23 cellular contexts compared by ENCODE assay signal in the genomic region with DNA sequence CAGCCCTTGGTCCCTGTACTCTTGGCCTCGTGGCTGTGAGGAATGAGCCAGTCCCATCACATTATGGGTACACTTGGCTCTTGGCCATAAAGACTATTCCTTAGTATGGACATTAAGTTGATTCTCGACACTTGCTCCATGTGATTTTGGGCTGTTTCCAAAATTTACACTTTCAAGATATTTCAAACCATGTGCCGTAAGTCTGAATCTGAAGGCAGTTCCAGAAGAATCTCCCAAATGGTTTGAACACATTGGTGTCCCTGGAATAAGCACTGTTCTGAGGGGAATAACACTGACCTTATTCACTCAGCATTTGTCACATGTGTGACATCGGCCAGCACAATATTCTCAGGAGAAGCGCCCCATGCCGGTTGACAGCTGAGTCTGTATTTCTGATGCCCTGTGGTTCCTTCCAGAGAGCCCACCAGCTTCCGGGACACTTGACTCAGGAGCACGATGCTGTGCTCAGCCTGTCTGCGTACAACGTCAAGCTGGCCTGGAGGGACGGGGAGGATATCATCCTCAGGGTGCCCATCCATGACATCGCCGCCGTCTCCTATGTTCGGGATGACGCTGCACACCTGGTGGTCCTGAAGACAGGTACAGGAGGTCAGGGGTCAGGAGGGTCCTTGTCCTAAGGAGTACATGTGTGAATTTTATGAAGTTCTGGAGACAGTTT. TPM values are rescaled to one million over a fixed set of nuclear protein-coding genes. Genes with fewer than 3 reads are reported as not detected.
DNase-seq lines count a peak whose midpoint lies in the region; ATAC-seq, FAIRE-seq and TF ChIP-seq lines count a peak whose summit lies in the region.
"Had no signal": no experiment of that assay in that cellular context is flagged by ENCODE, and none has a peak within 500 bp of the region (broad histone marks: within the 10 kb centered on the region; RNA-seq: fewer than 3 reads in every experiment).

No MANE protein-coding gene starts in this region.

- TF ChIP-seq CTCF in HepG2 (CRISPR knock-in tag; IDR thresholded peaks at IDR 0.05), result no peak
- TF ChIP-seq CTCF in right lobe of liver (IDR thresholded peaks at IDR 0.05), result no peak
- TF ChIP-seq CTCF in natural killer cell (IDR thresholded peaks at IDR 0.05), result no peak

- ATAC-seq in HepG2, result no peak
- no peak for ATAC-seq in right lobe of liver
- no peak for ATAC-seq in activated naive CD8-positive, alpha-beta T cell treated with anti-CD3 and anti-CD28 coated beads, Interleukin-2, amount 50 U/mL, for 24 hours
- ATAC-seq in natural killer cell, result no peak
- ATAC-seq: GM12878, HCT116, left lung had no signal

- CTCF ChIA-PET in HepG2 (lab: Yijun Ruan, JAX; ENCODE audit: low intra/inter-chr PET ratio, low total read pairs), result no interaction called here

- peak overlapping the region; percentile 21 for H3K27ac Mint-ChIP-seq in activated naive CD8-positive, alpha-beta T cell treated with anti-CD3 and anti-CD28 coated beads, Interleukin-2, amount 50 U/mL, for 24 hours
- H3K27ac Mint-ChIP-seq in natural killer cell, result peak overlapping the region; percentile 43 to 56
- H3K27ac Mint-ChIP-seq: type B pancreatic cell had no signal

- in situ Hi-C loops in HepG2 (cut with HindIII; ENCODE audit: extremely low pct_ligation_motif_present, low pct_unique_long_range_greater_than_20kb), result no loop called here

- H3K4me3 Mint-ChIP-seq in activated naive CD8-positive, alpha-beta T cell treated with anti-CD3 and anti-CD28 coated beads, Interleukin-2, amount 50 U/mL, for 24 hours, result no peak overlapping the region
- no peak overlapping the region for H3K4me3 Mint-ChIP-seq in natural killer cell
- H3K4me3 Mint-ChIP-seq: type B pancreatic cell had no signal

- no peaks in the 10 kb centered on the region for H3K9me3 Mint-ChIP-seq in activated naive CD8-positive, alpha-beta T cell treated with anti-CD3 and anti-CD28 coated beads, Interleukin-2, amount 50 U/mL, for 24 hours
- H3K9me3 Mint-ChIP-seq in natural killer cell, result no peaks in the 10 kb centered on the region
- H3K9me3 Mint-ChIP-seq: type B pancreatic cell had no signal

- POLR2A ChIA-PET in HepG2 (lab: Yijun Ruan, JAX), result no interaction called here

- TF ChIP-seq POLR2A in HepG2 (IDR thresholded peaks at IDR 0.05; ENCODE audit: insufficient read depth in 1 of 2, low read depth in 2 of 2, low read length in 2 of 2), result no peak
- TF ChIP-seq POLR2A in right lobe of liver (IDR thresholded peaks at IDR 0.05), result no peak

- peaks cover 25% of the 10 kb centered on the region for H3K36me3 Mint-ChIP-seq in activated naive CD8-positive, alpha-beta T cell treated with anti-CD3 and anti-CD28 coated beads, Interleukin-2, amount 50 U/mL, for 24 hours (ENCODE audit: low read depth)
- H3K36me3 Mint-ChIP-seq in natural killer cell, result no peaks in the 10 kb centered on the region

- H3K27me3 ChIP-seq in HepG2 (ENCODE audit: control insufficient read depth in 1 of 2, insufficient read depth in 2 of 2, low read length in 2 of 2) (no peaks in the 10 kb centered on the region), right lobe of liver (no peaks in the 10 kb centered on the region)
- H3K27me3 ChIP-seq: left lung had no signal

- H3K36me3 ChIP-seq in HepG2 (replicated peaks in 1 of 2; ENCODE audit: control insufficient read depth in 1 of 2, insufficient read depth in 2 of 2, low read length in 2 of 2) (peaks cover 3 to 23% of the 10 kb centered on the region in 2 experiments), right lobe of liver (peaks cover 0 to 31% (median 6%) of the 10 kb centered on the region in 4 donors)

- no peak for FAIRE-seq in HepG2 (lab: Jason Lieb, UNC)
- FAIRE-seq: GM12878, small intestine had no signal

- H3K4me1 Mint-ChIP-seq in activated naive CD8-positive, alpha-beta T cell treated with anti-CD3 and anti-CD28 coated beads, Interleukin-2, amount 50 U/mL, for 24 hours, result peaks cover 42% of the 10 kb centered on the region
- H3K4me1 Mint-ChIP-seq in natural killer cell, result peaks cover 58 to 84% of the 10 kb centered on the region in 2 donors

- H3K27ac ChIP-seq in HepG2 (ENCODE audit: extremely low read length, insufficient read depth, low read length) (no peak overlapping the region), right lobe of liver (no peak overlapping the region)
- H3K27ac ChIP-seq: C4-2B, left lung had no signal

- WGBS in HepG2 (ENCODE audit: low lambda C conversion rate), result over 99% methylated on average over 12 of the region's 16 CpGs
- WGBS in right lobe of liver (ENCODE audit: insufficient coverage, low coverage, low lambda C conversion rate, missing lambda C conversion rate), result 95% methylated on average over 4 of the region's 16 CpGs

- H3K4me3 ChIP-seq in HepG2 (replicated peaks in 1 of 3; ENCODE audit: insufficient read depth in 1 of 3, low read depth in 2 of 3, low read length in 3 of 3), result no peak overlapping the region
- no peak overlapping the region for H3K4me3 ChIP-seq in right lobe of liver
- H3K4me3 ChIP-seq: GM12878, left lung had no signal

- no peak for DNase-seq in HepG2 (ENCODE audit: low spot score)
- DNase-seq in right lobe of liver, result no peak
- no peak for DNase-seq in activated naive CD8-positive, alpha-beta T cell treated with anti-CD3 and anti-CD28 coated beads, Interleukin-2, amount 50 U/mL, for 24 hours
- no peak for DNase-seq in natural killer cell
- no peak for DNase-seq in NCI-H2081 treated with DMSO at 0.1 percent for 48 hours (lab: John Stamatoyannopoulos, UW)
- DNase-seq in islet precursor cell, result no peak
- no peak for DNase-seq in activated gamma-delta T cell (lab: John Stamatoyannopoulos, UW)
- DNase-seq: EL; hypothalamus; KG1; mesenchymal stem cell; NCI-H1436 treated with DMSO at 0.1 percent for 48 hours; occipital lobe; small intestine; stimulated activated CD4-positive, alpha-beta T cell treated with anti-CD3 and anti-CD28 coated beads, Interleukin-1b, Interleukin-23, amount 100 ng/mL, for 48 hours; stimulated activated CD8-positive, alpha-beta memory T cell treated with anti-CD3 and anti-CD28 coated beads, Interleukin-4, amount 100 ng/mL, for 48 hours; T-helper 1 cell had no signal

- H4K20me1 ChIP-seq in HepG2 (ENCODE audit: insufficient read depth, low read length), result no peaks in the 10 kb centered on the region

- H3K79me2 ChIP-seq in HepG2 (ENCODE audit: insufficient read depth, low read length), result no peaks in the 10 kb centered on the region

- H3K4me1 ChIP-seq in HepG2 (ENCODE audit: insufficient read depth, low read length) (no peaks in the 10 kb centered on the region), right lobe of liver (no peaks in the 10 kb centered on the region)

- no peak for TF ChIP-seq RAD21 in HepG2 (CRISPR knock-in tag; IDR thresholded peaks at IDR 0.05)

- no peaks in the 10 kb centered on the region for H3K27me3 Mint-ChIP-seq in activated naive CD8-positive, alpha-beta T cell treated with anti-CD3 and anti-CD28 coated beads, Interleukin-2, amount 50 U/mL, for 24 hours
- no peaks in the 10 kb centered on the region for H3K27me3 Mint-ChIP-seq in natural killer cell (ENCODE audit: low read depth in 2 of 2)
- H3K27me3 Mint-ChIP-seq: type B pancreatic cell had no signal

- H3K9me3 ChIP-seq in HepG2 (ENCODE audit: low read length) (no peaks in the 10 kb centered on the region), right lobe of liver (no peaks in the 10 kb centered on the region)
- H3K9me3 ChIP-seq: left lung had no signal

- no peak overlapping the region for H2AFZ ChIP-seq in HepG2 (ENCODE audit: low read length)

- TF ChIP-seq EP300 in HepG2 (IDR thresholded peaks at IDR 0.05; ENCODE audit: low read depth in 2 of 2, low read length in 2 of 2), result no peak
- no peak for TF ChIP-seq EP300 in HepG2 (CRISPR knock-in tag; IDR thresholded peaks at IDR 0.05; ENCODE audit: borderline replicate concordance)

- no peak overlapping the region for H3K4me2 ChIP-seq in HepG2 (ENCODE audit: low read depth, low read length)

- BruUV-seq in HepG2 (replicated peaks; lab: Mats Ljungman, UMichigan), result no TSS peak

- H3K9ac ChIP-seq in HepG2 (ENCODE audit: insufficient read depth, low read depth, low read length), result no peak overlapping the region

- intact Hi-C loops in HepG2 (cut with micrococcal nuclease; ENCODE audit: unreplicated experiment), result no loop called here
- intact Hi-C loops in right lobe of liver (cut with DNase I), result no loop called here
- intact Hi-C loops in natural killer cell (cut with micrococcal nuclease), result no loop called here

RNA-seq across cellular contexts. Expression of gene NACAD, which starts 24.6 kb away (rescaled TPM):
- total RNA-seq in HepG2 (2016; rRNA removed; fragmentation: Illumina TruSeq; extraction: Trizol) (0.08 TPM in 1 of 2 replicates, not detected in the other), right lobe of liver (under 1 TPM in 5 of 6 experiments, not detected in 1; 0.09 to 0.42 (median 0.12) TPM), natural killer cell (1 to 10 TPM in 1 of 3 donors, under 1 TPM in 2; 0.75 to 1.7 (median 0.78) TPM)
- not detected in 2 replicates for total RNA-seq in HepG2 (2016; cell fraction: cytosol; rRNA removed; fragmentation: Illumina TruSeq; extraction: Trizol; ENCODE audit: low read depth)
- total RNA-seq in HepG2 (2016; cell fraction: insoluble cytoplasmic fraction; rRNA removed; fragmentation: Illumina TruSeq; extraction: Trizol), result 0.02 and 0.07 TPM in 2 replicates
- not detected in 2 replicates for total RNA-seq in HepG2 (2016; cell fraction: membrane; rRNA removed; fragmentation: Illumina TruSeq; extraction: Trizol)
- total RNA-seq in HepG2 (2016; cell fraction: nucleus; rRNA removed; fragmentation: Illumina TruSeq; extraction: Trizol), result not detected in 2 replicates
- 0.04 and 0.07 TPM in 2 replicates for polyA plus RNA-seq in HepG2 (2011; rRNA removed)
- 0.04 and 0.06 TPM in 2 replicates for polyA plus RNA-seq in HepG2 (2011; cell fraction: cytosol; rRNA removed)
- polyA plus RNA-seq in HepG2 (2011; cell fraction: nucleus; rRNA removed), result 0.45 and 0.54 TPM in 2 replicates
- 0.54 and 0.63 TPM in 2 replicates for polyA plus RNA-seq in HepG2 (2012)
- not detected in 2 replicates for polyA plus RNA-seq in HepG2 (2016; cell fraction: cytosol; fragmentation: Illumina TruSeq; extraction: Trizol; ENCODE audit: low read depth)
- polyA plus RNA-seq in HepG2 (2016; cell fraction: insoluble cytoplasmic fraction; fragmentation: Illumina TruSeq; extraction: Trizol; ENCODE audit: low read depth), result 0.08 TPM in 1 of 2 replicates, not detected in the other
- not detected in 2 replicates for polyA plus RNA-seq in HepG2 (2016; cell fraction: membrane; fragmentation: Illumina TruSeq; extraction: Trizol; ENCODE audit: low read depth)
- 0.15 and 0.89 TPM in 2 replicates for polyA plus RNA-seq in HepG2 (2016; cell fraction: nucleus; fragmentation: Illumina TruSeq; extraction: Trizol; ENCODE audit: insufficient read depth, low read depth)
- 0.05 TPM in 1 of 2 replicates, not detected in the other for polyA minus RNA-seq in HepG2 (2011; rRNA and poly(A)+ RNA removed; ENCODE audit: low replicate concordance)
- 0.09 and 0.20 TPM in 2 replicates for polyA minus RNA-seq in HepG2 (2011; cell fraction: cytosol; rRNA and poly(A)+ RNA removed)
- polyA minus RNA-seq in HepG2 (2011; cell fraction: nucleus; rRNA and poly(A)+ RNA removed), result 0.13 and 0.25 TPM in 2 replicates
- total RNA-seq: GM12878, NCI-H460 had no signal
- polyA plus RNA-seq: GM12878 had no signal

RNA-seq across cellular contexts. Expression of gene TBRG4, which starts 47.3 kb away (rescaled TPM):
- total RNA-seq in HepG2 (2016; rRNA removed; fragmentation: Illumina TruSeq; extraction: Trizol) (87.8 and 90.3 TPM in 2 replicates), right lobe of liver (10 to 100 TPM; 33.0 to 57.1 (median 41.7) TPM), natural killer cell (10 to 100 TPM; 48.6 to 56.7 (median 55.9) TPM)
- 33.6 and 34.9 TPM in 2 replicates for total RNA-seq in HepG2 (2016; cell fraction: cytosol; rRNA removed; fragmentation: Illumina TruSeq; extraction: Trizol; ENCODE audit: low read depth)
- total RNA-seq in HepG2 (2016; cell fraction: insoluble cytoplasmic fraction; rRNA removed; fragmentation: Illumina TruSeq; extraction: Trizol), result 87.0 and 89.8 TPM in 2 replicates
- total RNA-seq in HepG2 (2016; cell fraction: membrane; rRNA removed; fragmentation: Illumina TruSeq; extraction: Trizol), result 33.7 and 38.0 TPM in 2 replicates
- total RNA-seq in HepG2 (2016; cell fraction: nucleus; rRNA removed; fragmentation: Illumina TruSeq; extraction: Trizol), result 82.0 and 84.8 TPM in 2 replicates
- polyA plus RNA-seq in HepG2 (2011; rRNA removed), result 107 and 122 TPM in 2 replicates
- polyA plus RNA-seq in HepG2 (2011; cell fraction: cytosol; rRNA removed), result 79.2 and 104 TPM in 2 replicates
- 370 and 388 TPM in 2 replicates for polyA plus RNA-seq in HepG2 (2011; cell fraction: nucleus; rRNA removed)
- polyA plus RNA-seq in HepG2 (2012), result 54.3 and 62.8 TPM in 2 replicates
- 11.2 and 11.7 TPM in 2 replicates for polyA plus RNA-seq in HepG2 (2016; cell fraction: cytosol; fragmentation: Illumina TruSeq; extraction: Trizol; ENCODE audit: low read depth)
- polyA plus RNA-seq in HepG2 (2016; cell fraction: insoluble cytoplasmic fraction; fragmentation: Illumina TruSeq; extraction: Trizol; ENCODE audit: low read depth), result 71.7 and 72.0 TPM in 2 replicates
- 17.4 and 18.6 TPM in 2 replicates for polyA plus RNA-seq in HepG2 (2016; cell fraction: membrane; fragmentation: Illumina TruSeq; extraction: Trizol; ENCODE audit: low read depth)
- polyA plus RNA-seq in HepG2 (2016; cell fraction: nucleus; fragmentation: Illumina TruSeq; extraction: Trizol; ENCODE audit: insufficient read depth, low read depth), result 105 and 123 TPM in 2 replicates
- polyA minus RNA-seq in HepG2 (2011; rRNA and poly(A)+ RNA removed; ENCODE audit: low replicate concordance), result 224 and 418 TPM in 2 replicates
- 56.5 and 63.0 TPM in 2 replicates for polyA minus RNA-seq in HepG2 (2011; cell fraction: cytosol; rRNA and poly(A)+ RNA removed)
- 193 and 254 TPM in 2 replicates for polyA minus RNA-seq in HepG2 (2011; cell fraction: nucleus; rRNA and poly(A)+ RNA removed)
